ENCODE assay signal across 34 cellular contexts in genomic region chr1:78765489-78765888, GRCh38.
"Had no signal": no experiment of that assay in that cellular context is flagged by ENCODE, and none has a peak within 500 bp of the region (broad histone marks: within the 10 kb centered on the region; RNA-seq: fewer than 3 reads in every experiment).

No MANE protein-coding gene starts in this region.

- H3K36me3 ChIP-seq: MG63 had no signal

- DNase-seq: Karpas-422, Kasumi-1, MG63, MM.1S, MV-4-11, NCI-H1048, NCI-H1092, NCI-H1092 treated with DMSO at 0.1 percent for 48 hours, NCI-H1105, NCI-H1105 treated with DMSO at 0.1 percent for 48 hours, NCI-H1417 treated with DMSO at 0.1 percent for 48 hours, NCI-H1436, NCI-H1436 treated with DMSO at 0.1 percent for 48 hours, NCI-H146, NCI-H1694, NCI-H1694 treated with DMSO at 0.1 percent for 48 hours, NCI-H187, NCI-H187 treated with DMSO at 0.1 percent for 48 hours, NCI-H1930, NCI-H2029, NCI-H2029 treated with DMSO at 0.1 percent for 48 hours, NCI-H2081, NCI-H2081 treated with DMSO at 0.1 percent for 48 hours, NCI-H2107, NCI-H2171, NCI-H2171 treated with DMSO at 0.1 percent for 48 hours, NCI-H2227 treated with DMSO at 0.1 percent for 48 hours, NCI-H226, NCI-H345, NCI-H446, NCI-H446 treated with DMSO at 0.1 percent for 48 hours, NCI-H510A, NCI-H510A treated with DMSO at 0.1 percent for 48 hours, NCI-H524 had no signal

- H3K9me3 ChIP-seq: MG63 had no signal

- H3K4me3 ChIP-seq: MG63 had no signal
